ENCODE assay signal across 24 cellular contexts in genomic region chr11:11084337-11084736, GRCh38.
"Had no signal": no experiment of that assay in that cellular context is flagged by ENCODE, and none has a peak within 500 bp of the region (broad histone marks: within the 10 kb centered on the region; RNA-seq: fewer than 3 reads in every experiment).

No MANE protein-coding gene starts in this region.

- H3K4me3 Mint-ChIP-seq: dendritic cell treated with granulocyte-macrophage colony-stimulating factor and Interleukin-4, amounts not matched to agents 40 ng/mL and 50 ng/mL, for 4 days; effector memory CD8-positive, alpha-beta T cell; endodermal cell; naive thymus-derived CD4-positive, alpha-beta T cell had no signal

- H3K4me1 ChIP-seq: colonic mucosa, foreskin keratinocyte, left lung, lower lobe of right lung had no signal

- ATAC-seq: effector memory CD8-positive, alpha-beta T cell; foreskin keratinocyte; heart right ventricle; left cardiac atrium; left lung; left ventricle myocardium superior; lower lobe of right lung; naive thymus-derived CD4-positive, alpha-beta T cell had no signal

- H3K27ac ChIP-seq: colonic mucosa, esophagus muscularis mucosa, foreskin keratinocyte, heart right ventricle, left lung, lower lobe of right lung had no signal

- H3K4me3 ChIP-seq: colonic mucosa, esophagus muscularis mucosa, heart right ventricle, left lung, lower lobe of right lung had no signal

- H3K27me3 ChIP-seq: colonic mucosa, esophagus muscularis mucosa, heart right ventricle had no signal

- H3K9me3 Mint-ChIP-seq: dendritic cell treated with granulocyte-macrophage colony-stimulating factor and Interleukin-4, amounts not matched to agents 40 ng/mL and 50 ng/mL, for 4 days; effector memory CD8-positive, alpha-beta T cell; endodermal cell had no signal

- H3K9me3 ChIP-seq: colonic mucosa, esophagus muscularis mucosa, heart right ventricle, left lung, lower lobe of right lung had no signal

- DNase-seq: colonic mucosa; cortex of kidney; effector CD8-positive, alpha-beta T cell; effector memory CD8-positive, alpha-beta T cell; endodermal cell; foreskin keratinocyte; glutamatergic neuron; head of caudate nucleus; heart right ventricle; hippocampal formation; left cardiac atrium; left lung; left ventricle myocardium superior; lower lobe of right lung; mesendoderm; midbrain; naive thymus-derived CD4-positive, alpha-beta T cell had no signal

- H3K27ac Mint-ChIP-seq: dendritic cell treated with granulocyte-macrophage colony-stimulating factor and Interleukin-4, amounts not matched to agents 40 ng/mL and 50 ng/mL, for 4 days; effector memory CD8-positive, alpha-beta T cell; endodermal cell had no signal

- FAIRE-seq: endometrium, endothelial cell of umbilical vein, frontal cortex, islet of Langerhans, keratinocyte had no signal

- H3K36me3 ChIP-seq: colonic mucosa, esophagus muscularis mucosa, heart right ventricle, left lung, lower lobe of right lung had no signal

- H3K4me1 Mint-ChIP-seq: endodermal cell had no signal
